ENCODE assay signal across 1 cellular context in the genomic region with DNA sequence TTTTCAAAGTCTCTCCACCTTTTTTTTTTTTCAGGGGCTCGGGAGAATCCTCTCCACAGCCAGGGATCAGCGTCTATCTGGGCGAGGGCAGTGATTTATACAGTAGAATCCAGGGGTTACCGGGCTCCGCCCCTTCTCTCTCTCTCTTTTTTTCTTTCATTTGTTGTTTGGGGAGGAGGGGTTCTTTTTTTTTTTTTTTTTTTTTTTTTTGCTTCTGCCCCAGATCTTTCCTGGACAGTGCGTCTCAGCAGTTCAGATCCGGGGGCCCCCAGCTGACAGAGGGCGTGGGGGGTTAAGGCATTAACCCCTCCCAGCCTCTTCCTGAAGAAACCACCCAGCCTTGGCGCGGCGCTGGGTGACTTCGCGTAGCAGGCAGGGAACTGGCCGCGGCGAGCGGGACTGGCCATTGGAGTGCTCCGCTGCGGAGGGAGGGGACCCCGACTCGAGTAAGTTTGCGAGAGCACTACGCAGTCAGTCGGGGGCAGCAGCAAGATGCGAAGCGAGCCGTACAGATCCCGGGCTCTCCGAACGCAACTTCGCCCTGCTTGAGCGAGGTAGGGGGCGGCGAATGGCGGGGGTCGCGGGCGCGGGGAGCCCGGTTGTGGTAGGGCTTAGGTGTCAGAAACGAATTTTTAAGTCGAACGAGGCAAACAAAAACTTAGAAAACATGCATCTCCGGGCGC.
TF ChIP-seq lines count a peak whose summit lies in the region.

A gene (plus strand): TSS at position 474 of the 683 bp plus-strand sequence. CDS start 1,966 bp downstream, outside the sequence.

TF ChIP-seq in HEK293, 187 proteins besides CTCF, POLR2A, EP300 and RAD21 (continued from another document and continues in another):
- TF ChIP-seq SP2 (tag by site-specific recombination; IDR thresholded peaks at IDR 0.05): peak; percentile 46
- TF ChIP-seq ZNF175 (tag by site-specific recombination; IDR thresholded peaks at IDR 0.05): no peak
- no peak for TF ChIP-seq ZNF202 (tag by site-specific recombination; IDR thresholded peaks at IDR 0.05; ENCODE audit: borderline replicate concordance)
- TF ChIP-seq, protein P1, sequence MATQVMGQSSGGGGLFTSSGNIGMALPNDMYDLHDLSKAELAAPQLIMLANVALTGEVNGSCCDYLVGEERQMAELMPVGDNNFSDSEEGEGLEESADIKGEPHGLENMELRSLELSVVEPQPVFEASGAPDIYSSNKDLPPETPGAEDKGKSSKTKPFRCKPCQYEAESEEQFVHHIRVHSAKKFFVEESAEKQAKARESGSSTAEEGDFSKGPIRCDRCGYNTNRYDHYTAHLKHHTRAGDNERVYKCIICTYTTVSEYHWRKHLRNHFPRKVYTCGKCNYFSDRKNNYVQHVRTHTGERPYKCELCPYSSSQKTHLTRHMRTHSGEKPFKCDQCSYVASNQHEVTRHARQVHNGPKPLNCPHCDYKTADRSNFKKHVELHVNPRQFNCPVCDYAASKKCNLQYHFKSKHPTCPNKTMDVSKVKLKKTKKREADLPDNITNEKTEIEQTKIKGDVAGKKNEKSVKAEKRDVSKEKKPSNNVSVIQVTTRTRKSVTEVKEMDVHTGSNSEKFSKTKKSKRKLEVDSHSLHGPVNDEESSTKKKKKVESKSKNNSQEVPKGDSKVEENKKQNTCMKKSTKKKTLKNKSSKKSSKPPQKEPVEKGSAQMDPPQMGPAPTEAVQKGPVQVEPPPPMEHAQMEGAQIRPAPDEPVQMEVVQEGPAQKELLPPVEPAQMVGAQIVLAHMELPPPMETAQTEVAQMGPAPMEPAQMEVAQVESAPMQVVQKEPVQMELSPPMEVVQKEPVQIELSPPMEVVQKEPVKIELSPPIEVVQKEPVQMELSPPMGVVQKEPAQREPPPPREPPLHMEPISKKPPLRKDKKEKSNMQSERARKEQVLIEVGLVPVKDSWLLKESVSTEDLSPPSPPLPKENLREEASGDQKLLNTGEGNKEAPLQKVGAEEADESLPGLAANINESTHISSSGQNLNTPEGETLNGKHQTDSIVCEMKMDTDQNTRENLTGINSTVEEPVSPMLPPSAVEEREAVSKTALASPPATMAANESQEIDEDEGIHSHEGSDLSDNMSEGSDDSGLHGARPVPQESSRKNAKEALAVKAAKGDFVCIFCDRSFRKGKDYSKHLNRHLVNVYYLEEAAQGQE (tag by site-specific recombination; IDR thresholded peaks at IDR 0.05): no peak
- TF ChIP-seq, protein P2, sequence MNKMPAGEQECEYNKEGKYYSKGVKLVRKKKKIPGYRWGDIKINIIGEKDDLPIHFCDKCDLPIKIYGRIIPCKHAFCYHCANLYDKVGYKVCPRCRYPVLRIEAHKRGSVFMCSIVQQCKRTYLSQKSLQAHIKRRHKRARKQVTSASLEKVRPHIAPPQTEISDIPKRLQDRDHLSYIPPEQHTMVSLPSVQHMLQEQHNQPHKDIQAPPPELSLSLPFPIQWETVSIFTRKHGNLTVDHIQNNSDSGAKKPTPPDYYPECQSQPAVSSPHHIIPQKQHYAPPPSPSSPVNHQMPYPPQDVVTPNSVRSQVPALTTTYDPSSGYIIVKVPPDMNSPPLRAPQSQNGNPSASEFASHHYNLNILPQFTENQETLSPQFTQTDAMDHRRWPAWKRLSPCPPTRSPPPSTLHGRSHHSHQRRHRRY (tag by site-specific recombination; IDR thresholded peaks at IDR 0.05): no peak
- TF ChIP-seq, protein P3, sequence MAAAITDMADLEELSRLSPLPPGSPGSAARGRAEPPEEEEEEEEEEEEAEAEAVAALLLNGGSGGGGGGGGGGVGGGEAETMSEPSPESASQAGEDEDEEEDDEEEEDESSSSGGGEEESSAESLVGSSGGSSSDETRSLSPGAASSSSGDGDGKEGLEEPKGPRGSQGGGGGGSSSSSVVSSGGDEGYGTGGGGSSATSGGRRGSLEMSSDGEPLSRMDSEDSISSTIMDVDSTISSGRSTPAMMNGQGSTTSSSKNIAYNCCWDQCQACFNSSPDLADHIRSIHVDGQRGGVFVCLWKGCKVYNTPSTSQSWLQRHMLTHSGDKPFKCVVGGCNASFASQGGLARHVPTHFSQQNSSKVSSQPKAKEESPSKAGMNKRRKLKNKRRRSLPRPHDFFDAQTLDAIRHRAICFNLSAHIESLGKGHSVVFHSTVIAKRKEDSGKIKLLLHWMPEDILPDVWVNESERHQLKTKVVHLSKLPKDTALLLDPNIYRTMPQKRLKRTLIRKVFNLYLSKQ (tag by site-specific recombination; IDR thresholded peaks at IDR 0.05; ENCODE audit: borderline replicate concordance): no peak
- TF ChIP-seq, protein P4, sequence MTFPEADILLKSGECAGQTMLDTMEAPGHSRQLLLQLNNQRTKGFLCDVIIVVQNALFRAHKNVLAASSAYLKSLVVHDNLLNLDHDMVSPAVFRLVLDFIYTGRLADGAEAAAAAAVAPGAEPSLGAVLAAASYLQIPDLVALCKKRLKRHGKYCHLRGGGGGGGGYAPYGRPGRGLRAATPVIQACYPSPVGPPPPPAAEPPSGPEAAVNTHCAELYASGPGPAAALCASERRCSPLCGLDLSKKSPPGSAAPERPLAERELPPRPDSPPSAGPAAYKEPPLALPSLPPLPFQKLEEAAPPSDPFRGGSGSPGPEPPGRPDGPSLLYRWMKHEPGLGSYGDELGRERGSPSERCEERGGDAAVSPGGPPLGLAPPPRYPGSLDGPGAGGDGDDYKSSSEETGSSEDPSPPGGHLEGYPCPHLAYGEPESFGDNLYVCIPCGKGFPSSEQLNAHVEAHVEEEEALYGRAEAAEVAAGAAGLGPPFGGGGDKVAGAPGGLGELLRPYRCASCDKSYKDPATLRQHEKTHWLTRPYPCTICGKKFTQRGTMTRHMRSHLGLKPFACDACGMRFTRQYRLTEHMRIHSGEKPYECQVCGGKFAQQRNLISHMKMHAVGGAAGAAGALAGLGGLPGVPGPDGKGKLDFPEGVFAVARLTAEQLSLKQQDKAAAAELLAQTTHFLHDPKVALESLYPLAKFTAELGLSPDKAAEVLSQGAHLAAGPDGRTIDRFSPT (tag by site-specific recombination; IDR thresholded peaks at IDR 0.05): no peak
- TF ChIP-seq REPIN1 (tag by site-specific recombination; IDR thresholded peaks at IDR 0.05; ENCODE audit: low read depth): no peak
- no peak for TF ChIP-seq ZFHX2 (tag by site-specific recombination; conservative IDR thresholded peaks at IDR 0.05)
- TF ChIP-seq, protein P5, sequence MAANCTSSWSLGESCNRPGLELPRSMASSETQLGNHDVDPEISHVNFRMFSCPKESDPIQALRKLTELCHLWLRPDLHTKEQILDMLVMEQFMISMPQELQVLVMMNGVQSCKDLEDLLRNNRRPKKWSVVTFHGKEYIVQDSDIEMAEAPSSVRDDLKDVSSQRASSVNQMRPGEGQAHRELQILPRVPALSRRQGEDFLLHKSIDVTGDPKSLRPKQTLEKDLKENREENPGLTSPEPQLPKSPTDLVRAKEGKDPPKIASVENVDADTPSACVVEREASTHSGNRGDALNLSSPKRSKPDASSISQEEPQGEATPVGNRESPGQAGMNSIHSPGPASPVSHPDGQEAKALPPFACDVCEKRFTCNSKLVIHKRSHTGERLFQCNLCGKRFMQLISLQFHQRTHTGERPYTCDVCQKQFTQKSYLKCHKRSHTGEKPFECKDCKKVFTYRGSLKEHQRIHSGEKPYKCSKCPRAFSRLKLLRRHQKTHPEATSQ (tag by site-specific recombination; IDR thresholded peaks at IDR 0.05): 0 out of 2 replicates have a peak, but pooled peaks have one; percentile 20
- TF ChIP-seq, protein P6, sequence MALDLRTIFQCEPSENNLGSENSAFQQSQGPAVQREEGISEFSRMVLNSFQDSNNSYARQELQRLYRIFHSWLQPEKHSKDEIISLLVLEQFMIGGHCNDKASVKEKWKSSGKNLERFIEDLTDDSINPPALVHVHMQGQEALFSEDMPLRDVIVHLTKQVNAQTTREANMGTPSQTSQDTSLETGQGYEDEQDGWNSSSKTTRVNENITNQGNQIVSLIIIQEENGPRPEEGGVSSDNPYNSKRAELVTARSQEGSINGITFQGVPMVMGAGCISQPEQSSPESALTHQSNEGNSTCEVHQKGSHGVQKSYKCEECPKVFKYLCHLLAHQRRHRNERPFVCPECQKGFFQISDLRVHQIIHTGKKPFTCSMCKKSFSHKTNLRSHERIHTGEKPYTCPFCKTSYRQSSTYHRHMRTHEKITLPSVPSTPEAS (tag by site-specific recombination; IDR thresholded peaks at IDR 0.05): no peak
- no peak for TF ChIP-seq KLF10 (tag by site-specific recombination; IDR thresholded peaks at IDR 0.05)
- TF ChIP-seq ZNF776 (tag by site-specific recombination; IDR thresholded peaks at IDR 0.05; ENCODE audit: borderline replicate concordance): no peak
- TF ChIP-seq ZNF174 (tag by site-specific recombination; IDR thresholded peaks at IDR 0.05): no peak
- no peak for TF ChIP-seq ZFP41 (tag by site-specific recombination; IDR thresholded peaks at IDR 0.05; ENCODE audit: borderline replicate concordance)
- TF ChIP-seq, protein P7, sequence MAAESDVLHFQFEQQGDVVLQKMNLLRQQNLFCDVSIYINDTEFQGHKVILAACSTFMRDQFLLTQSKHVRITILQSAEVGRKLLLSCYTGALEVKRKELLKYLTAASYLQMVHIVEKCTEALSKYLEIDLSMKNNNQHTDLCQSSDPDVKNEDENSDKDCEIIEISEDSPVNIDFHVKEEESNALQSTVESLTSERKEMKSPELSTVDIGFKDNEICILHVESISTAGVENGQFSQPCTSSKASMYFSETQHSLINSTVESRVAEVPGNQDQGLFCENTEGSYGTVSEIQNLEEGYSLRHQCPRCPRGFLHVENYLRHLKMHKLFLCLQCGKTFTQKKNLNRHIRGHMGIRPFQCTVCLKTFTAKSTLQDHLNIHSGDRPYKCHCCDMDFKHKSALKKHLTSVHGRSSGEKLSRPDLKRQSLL (tag by site-specific recombination; IDR thresholded peaks at IDR 0.05): no peak
- no peak for TF ChIP-seq ZNF121 (tag by site-specific recombination; IDR thresholded peaks at IDR 0.05)
- peak; percentile 69 for TF ChIP-seq FEZF1 (tag by site-specific recombination; IDR thresholded peaks at IDR 0.05)
- no peak for TF ChIP-seq WT1 (tag by site-specific recombination; IDR thresholded peaks at IDR 0.05)
- no peak for TF ChIP-seq ZNF792 (tag by site-specific recombination; IDR thresholded peaks at IDR 0.05)
- TF ChIP-seq HOXC10 (CRISPR knock-in tag; IDR thresholded peaks at IDR 0.05): no peak
- TF ChIP-seq HOXD13 (CRISPR knock-in tag; IDR thresholded peaks at IDR 0.05; ENCODE audit: borderline replicate concordance): no peak
- TF ChIP-seq SCRT1 (tag by site-specific recombination; IDR thresholded peaks at IDR 0.05; ENCODE audit: borderline replicate concordance): no peak
- TF ChIP-seq ZNF473 (tag by site-specific recombination; IDR thresholded peaks at IDR 0.05): no peak
- no peak for TF ChIP-seq ZNF155 (tag by site-specific recombination; IDR thresholded peaks at IDR 0.05)
- TF ChIP-seq KLF8 (tag by site-specific recombination; IDR thresholded peaks at IDR 0.05): peak; percentile 64
- no peak for TF ChIP-seq ZNF560 (tag by site-specific recombination; IDR thresholded peaks at IDR 0.05; ENCODE audit: borderline replicate concordance)
- TF ChIP-seq ZNF777 (tag by site-specific recombination; IDR thresholded peaks at IDR 0.05; ENCODE audit: borderline replicate concordance): no peak
- no peak for TF ChIP-seq ZNF585B (tag by site-specific recombination; IDR thresholded peaks at IDR 0.05)
- TF ChIP-seq ZNF223 (tag by site-specific recombination; IDR thresholded peaks at IDR 0.05): no peak
- TF ChIP-seq, protein P8, sequence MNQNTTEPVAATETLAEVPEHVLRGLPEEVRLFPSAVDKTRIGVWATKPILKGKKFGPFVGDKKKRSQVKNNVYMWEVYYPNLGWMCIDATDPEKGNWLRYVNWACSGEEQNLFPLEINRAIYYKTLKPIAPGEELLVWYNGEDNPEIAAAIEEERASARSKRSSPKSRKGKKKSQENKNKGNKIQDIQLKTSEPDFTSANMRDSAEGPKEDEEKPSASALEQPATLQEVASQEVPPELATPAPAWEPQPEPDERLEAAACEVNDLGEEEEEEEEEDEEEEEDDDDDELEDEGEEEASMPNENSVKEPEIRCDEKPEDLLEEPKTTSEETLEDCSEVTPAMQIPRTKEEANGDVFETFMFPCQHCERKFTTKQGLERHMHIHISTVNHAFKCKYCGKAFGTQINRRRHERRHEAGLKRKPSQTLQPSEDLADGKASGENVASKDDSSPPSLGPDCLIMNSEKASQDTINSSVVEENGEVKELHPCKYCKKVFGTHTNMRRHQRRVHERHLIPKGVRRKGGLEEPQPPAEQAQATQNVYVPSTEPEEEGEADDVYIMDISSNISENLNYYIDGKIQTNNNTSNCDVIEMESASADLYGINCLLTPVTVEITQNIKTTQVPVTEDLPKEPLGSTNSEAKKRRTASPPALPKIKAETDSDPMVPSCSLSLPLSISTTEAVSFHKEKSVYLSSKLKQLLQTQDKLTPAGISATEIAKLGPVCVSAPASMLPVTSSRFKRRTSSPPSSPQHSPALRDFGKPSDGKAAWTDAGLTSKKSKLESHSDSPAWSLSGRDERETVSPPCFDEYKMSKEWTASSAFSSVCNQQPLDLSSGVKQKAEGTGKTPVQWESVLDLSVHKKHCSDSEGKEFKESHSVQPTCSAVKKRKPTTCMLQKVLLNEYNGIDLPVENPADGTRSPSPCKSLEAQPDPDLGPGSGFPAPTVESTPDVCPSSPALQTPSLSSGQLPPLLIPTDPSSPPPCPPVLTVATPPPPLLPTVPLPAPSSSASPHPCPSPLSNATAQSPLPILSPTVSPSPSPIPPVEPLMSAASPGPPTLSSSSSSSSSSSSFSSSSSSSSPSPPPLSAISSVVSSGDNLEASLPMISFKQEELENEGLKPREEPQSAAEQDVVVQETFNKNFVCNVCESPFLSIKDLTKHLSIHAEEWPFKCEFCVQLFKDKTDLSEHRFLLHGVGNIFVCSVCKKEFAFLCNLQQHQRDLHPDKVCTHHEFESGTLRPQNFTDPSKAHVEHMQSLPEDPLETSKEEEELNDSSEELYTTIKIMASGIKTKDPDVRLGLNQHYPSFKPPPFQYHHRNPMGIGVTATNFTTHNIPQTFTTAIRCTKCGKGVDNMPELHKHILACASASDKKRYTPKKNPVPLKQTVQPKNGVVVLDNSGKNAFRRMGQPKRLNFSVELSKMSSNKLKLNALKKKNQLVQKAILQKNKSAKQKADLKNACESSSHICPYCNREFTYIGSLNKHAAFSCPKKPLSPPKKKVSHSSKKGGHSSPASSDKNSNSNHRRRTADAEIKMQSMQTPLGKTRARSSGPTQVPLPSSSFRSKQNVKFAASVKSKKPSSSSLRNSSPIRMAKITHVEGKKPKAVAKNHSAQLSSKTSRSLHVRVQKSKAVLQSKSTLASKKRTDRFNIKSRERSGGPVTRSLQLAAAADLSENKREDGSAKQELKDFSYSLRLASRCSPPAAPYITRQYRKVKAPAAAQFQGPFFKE (tag by site-specific recombination; IDR thresholded peaks at IDR 0.05; ENCODE audit: borderline replicate concordance): no peak
- no peak for TF ChIP-seq ZNF302 (tag by site-specific recombination; IDR thresholded peaks at IDR 0.05; ENCODE audit: low read depth)
- peak; percentile 60 for TF ChIP-seq KLF1 (tag by site-specific recombination; IDR thresholded peaks at IDR 0.05)
- TF ChIP-seq ZNF354C (tag by site-specific recombination; IDR thresholded peaks at IDR 0.05; ENCODE audit: borderline replicate concordance, low read depth): no peak
